In genomic region chr1:147892731-147893214, GRCh38 we compare ENCODE assay signal across 8 cellular contexts. TPM values are rescaled to one million over a fixed set of nuclear protein-coding genes. Genes with fewer than 3 reads are reported as not detected.
A peak's percentile ranks its signal among the peaks of the same experiment; 100 is the strongest.
DNase-seq lines count a peak whose midpoint lies in the region; ATAC-seq and TF ChIP-seq lines count a peak whose summit lies in the region.

No MANE protein-coding gene starts in this region.

- no peak overlapping the region for H3K4me3 ChIP-seq in epithelial cell of proximal tubule (ENCODE audit: low read depth, low read length)

- ATAC-seq in T-helper 17 cell (peak; percentile 50), HG02759 (IDR thresholded peaks at IDR 0.05; ENCODE audit: unreplicated experiment) (no peak), GM18870 (IDR thresholded peaks at IDR 0.05; ENCODE audit: unreplicated experiment) (no peak)

- peaks cover 11% of the 10 kb centered on the region for H3K27me3 Mint-ChIP-seq in T-helper 17 cell

- no peak overlapping the region for H3K4me3 Mint-ChIP-seq in T-helper 17 cell

- DNase-seq in stimulated activated CD4-positive, alpha-beta T cell treated with anti-CD3 and anti-CD28 coated beads, Interleukin-12 subunit alpha, Interleukin-12 subunit beta, amount 100 ng/mL, for 4 hours, result peak; percentile 7
- no peak for DNase-seq in stimulated activated CD4-positive, alpha-beta T cell treated with anti-CD3 and anti-CD28 coated beads, Interleukin-4, amount 100 ng/mL, for 1 hour
- DNase-seq in NCI-H1048 (lab: John Stamatoyannopoulos, UW) (peak; percentile 36), T-helper 17 cell (no peak), epithelial cell of proximal tubule (ENCODE audit: low read depth) (peak; percentile 16), myocyte (ENCODE audit: low read depth) (peak; percentile 66)

- peaks cover 5% of the 10 kb centered on the region for H3K4me1 Mint-ChIP-seq in T-helper 17 cell

- no peaks in the 10 kb centered on the region for H3K36me3 Mint-ChIP-seq in T-helper 17 cell (ENCODE audit: low read depth)

- no peak overlapping the region for H3K27ac Mint-ChIP-seq in T-helper 17 cell

- peak; percentile 99 for TF ChIP-seq CTCF in epithelial cell of proximal tubule (conservative IDR thresholded peaks at IDR 0.05; ENCODE audit: low read depth, low read length)

- no peaks in the 10 kb centered on the region for H3K9me3 ChIP-seq in T-helper 17 cell (ENCODE audit: control insufficient read depth, low read length, poor library complexity, severe bottlenecking)

RNA-seq across cellular contexts. Expression of gene GJA8, which starts 9.8 kb away (rescaled TPM):
- total RNA-seq in T-helper 17 cell (not detected), epithelial cell of proximal tubule (not detected in 2 replicates), myocyte (not detected in 2 replicates)
- not detected for polyA plus RNA-seq in myocyte (2012)

RNA-seq across cellular contexts. Expression of gene GPR89B, which starts 35.4 kb away (rescaled TPM):
- 10 to 100 TPM; 13.0 to 15.4 TPM for total RNA-seq in T-helper 17 cell
- 9.1 and 10.6 TPM in 2 replicates for total RNA-seq in epithelial cell of proximal tubule
- total RNA-seq in myocyte, result 34.8 and 39.5 TPM in 2 replicates
- 10.8 TPM for polyA plus RNA-seq in myocyte (2012)

Comparison
In these comparisons a context has a peak if more than half of its experiments do, and no peak if none do; other contexts are left out.
1. DNase-seq: peak in stimulated activated CD4-positive, alpha-beta T cell treated with anti-CD3 and anti-CD28 coated beads, Interleukin-12 subunit alpha, Interleukin-12 subunit beta, amount 100 ng/mL, for 4 hours (single experiment), NCI-H1048 (single experiment), epithelial cell of proximal tubule (single experiment) and myocyte (single experiment); none in stimulated activated CD4-positive, alpha-beta T cell treated with anti-CD3 and anti-CD28 coated beads, Interleukin-4, amount 100 ng/mL, for 1 hour (single experiment) and T-helper 17 cell (0 of 3).